1 cellular context compared by ENCODE assay signal in the genomic region with DNA sequence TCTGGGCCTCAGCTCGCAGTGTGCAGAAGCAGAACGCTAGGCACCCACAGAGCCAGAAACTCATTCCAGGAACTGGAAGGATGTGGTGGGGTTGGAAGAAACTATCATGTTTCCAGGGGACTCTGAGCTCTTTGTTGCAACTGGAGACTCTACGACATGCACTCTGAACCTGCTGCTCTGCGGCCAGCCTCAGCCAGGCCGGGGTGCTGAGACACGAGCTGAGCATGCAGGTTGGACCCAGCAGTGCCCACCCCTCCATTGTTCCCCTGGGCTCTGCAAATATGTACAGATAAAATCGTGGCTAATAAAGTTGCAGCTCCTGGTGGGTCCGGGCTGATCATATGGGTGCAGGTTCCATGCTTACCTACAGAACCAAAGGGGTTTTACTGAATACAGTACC.
TF ChIP-seq lines count a peak whose summit lies in the region.

No MANE protein-coding gene starts in this region.

TF ChIP-seq in HepG2, 621 proteins besides CTCF, POLR2A, EP300 and RAD21 (continued from another document):
- TF ChIP-seq, protein P1, sequence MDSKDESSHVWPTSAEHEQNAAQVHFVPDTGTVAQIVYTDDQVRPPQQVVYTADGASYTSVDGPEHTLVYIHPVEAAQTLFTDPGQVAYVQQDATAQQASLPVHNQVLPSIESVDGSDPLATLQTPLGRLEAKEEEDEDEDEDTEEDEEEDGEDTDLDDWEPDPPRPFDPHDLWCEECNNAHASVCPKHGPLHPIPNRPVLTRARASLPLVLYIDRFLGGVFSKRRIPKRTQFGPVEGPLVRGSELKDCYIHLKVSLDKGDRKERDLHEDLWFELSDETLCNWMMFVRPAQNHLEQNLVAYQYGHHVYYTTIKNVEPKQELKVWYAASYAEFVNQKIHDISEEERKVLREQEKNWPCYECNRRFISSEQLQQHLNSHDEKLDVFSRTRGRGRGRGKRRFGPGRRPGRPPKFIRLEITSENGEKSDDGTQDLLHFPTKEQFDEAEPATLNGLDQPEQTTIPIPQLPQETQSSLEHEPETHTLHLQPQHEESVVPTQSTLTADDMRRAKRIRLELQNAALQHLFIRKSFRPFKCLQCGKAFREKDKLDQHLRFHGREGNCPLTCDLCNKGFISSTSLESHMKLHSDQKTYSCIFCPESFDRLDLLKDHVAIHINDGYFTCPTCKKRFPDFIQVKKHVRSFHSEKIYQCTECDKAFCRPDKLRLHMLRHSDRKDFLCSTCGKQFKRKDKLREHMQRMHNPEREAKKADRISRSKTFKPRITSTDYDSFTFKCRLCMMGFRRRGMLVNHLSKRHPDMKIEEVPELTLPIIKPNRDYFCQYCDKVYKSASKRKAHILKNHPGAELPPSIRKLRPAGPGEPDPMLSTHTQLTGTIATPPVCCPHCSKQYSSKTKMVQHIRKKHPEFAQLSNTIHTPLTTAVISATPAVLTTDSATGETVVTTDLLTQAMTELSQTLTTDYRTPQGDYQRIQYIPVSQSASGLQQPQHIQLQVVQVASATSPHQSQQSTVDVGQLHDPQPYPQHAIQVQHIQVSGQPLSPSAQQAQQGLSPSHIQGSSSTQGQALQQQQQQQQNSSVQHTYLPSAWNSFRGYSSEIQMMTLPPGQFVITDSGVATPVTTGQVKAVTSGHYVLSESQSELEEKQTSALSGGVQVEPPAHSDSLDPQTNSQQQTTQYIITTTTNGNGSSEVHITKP (CRISPR knock-in tag; IDR thresholded peaks at IDR 0.05; ENCODE audit: low read depth) = peak; percentile 79; the same call in 1 of the 2 replicates
- TF ChIP-seq ZNF788 (CRISPR knock-in tag; IDR thresholded peaks at IDR 0.05; ENCODE audit: borderline replicate concordance) (peak; percentile 44; the same call in 1 of the 2 replicates), YY1 (IDR thresholded peaks at IDR 0.05; ENCODE audit: insufficient read depth, insufficient replicate concordance, low read depth, low read length) (peak; percentile 23), ZNF17 (CRISPR knock-in tag; IDR thresholded peaks at IDR 0.05) (no peak), RXRA (CRISPR knock-in tag; IDR thresholded peaks at IDR 0.05) (0 out of 2 replicates have a peak, but pooled peaks have one; percentile 23), HHEX (CRISPR knock-in tag; IDR thresholded peaks at IDR 0.05) (no peak), TEAD2 (CRISPR knock-in tag; IDR thresholded peaks at IDR 0.05) (no peak), SP5 (CRISPR knock-in tag; IDR thresholded peaks at IDR 0.05; ENCODE audit: borderline replicate concordance, low read depth) (peak; percentile 41; the same call in 1 of the 2 replicates), ZKSCAN1 (IDR thresholded peaks at IDR 0.05; ENCODE audit: low read length) (no peak), EHMT2 (IDR thresholded peaks at IDR 0.05; ENCODE audit: borderline replicate concordance, low read depth, low read length) (no peak), SOX13 (IDR thresholded peaks at IDR 0.05) (0 out of 2 replicates have a peak, but pooled peaks have one; percentile 40), SOX13 (CRISPR knock-in tag; conservative IDR thresholded peaks at IDR 0.05 in 1 of 2, IDR thresholded peaks at IDR 0.05 in 1 of 2) (peak in 1 of 2 experiments; percentile 83; a peak in 2 of 4 replicates), NFKBIZ (CRISPR knock-in tag; IDR thresholded peaks at IDR 0.05) (no peak), ZMYM4 (CRISPR knock-in tag; IDR thresholded peaks at IDR 0.05) (0 out of 2 replicates have a peak, but pooled peaks have one; percentile 40), TBX2 (CRISPR knock-in tag; IDR thresholded peaks at IDR 0.05; ENCODE audit: borderline replicate concordance) (peak; percentile 43; the same call in 1 of the 2 replicates), MAZ (IDR thresholded peaks at IDR 0.05; ENCODE audit: borderline replicate concordance, low read depth, low read length) (no peak), MAZ (CRISPR knock-in tag; IDR thresholded peaks at IDR 0.05; ENCODE audit: low read depth) (0 out of 2 replicates have a peak, but pooled peaks have one; percentile 30), ATF7 (IDR thresholded peaks at IDR 0.05) (no peak), ATF7 (CRISPR knock-in tag; IDR thresholded peaks at IDR 0.05) (0 out of 2 replicates have a peak, but pooled peaks have one; percentile 31)
- TF ChIP-seq, protein P2, sequence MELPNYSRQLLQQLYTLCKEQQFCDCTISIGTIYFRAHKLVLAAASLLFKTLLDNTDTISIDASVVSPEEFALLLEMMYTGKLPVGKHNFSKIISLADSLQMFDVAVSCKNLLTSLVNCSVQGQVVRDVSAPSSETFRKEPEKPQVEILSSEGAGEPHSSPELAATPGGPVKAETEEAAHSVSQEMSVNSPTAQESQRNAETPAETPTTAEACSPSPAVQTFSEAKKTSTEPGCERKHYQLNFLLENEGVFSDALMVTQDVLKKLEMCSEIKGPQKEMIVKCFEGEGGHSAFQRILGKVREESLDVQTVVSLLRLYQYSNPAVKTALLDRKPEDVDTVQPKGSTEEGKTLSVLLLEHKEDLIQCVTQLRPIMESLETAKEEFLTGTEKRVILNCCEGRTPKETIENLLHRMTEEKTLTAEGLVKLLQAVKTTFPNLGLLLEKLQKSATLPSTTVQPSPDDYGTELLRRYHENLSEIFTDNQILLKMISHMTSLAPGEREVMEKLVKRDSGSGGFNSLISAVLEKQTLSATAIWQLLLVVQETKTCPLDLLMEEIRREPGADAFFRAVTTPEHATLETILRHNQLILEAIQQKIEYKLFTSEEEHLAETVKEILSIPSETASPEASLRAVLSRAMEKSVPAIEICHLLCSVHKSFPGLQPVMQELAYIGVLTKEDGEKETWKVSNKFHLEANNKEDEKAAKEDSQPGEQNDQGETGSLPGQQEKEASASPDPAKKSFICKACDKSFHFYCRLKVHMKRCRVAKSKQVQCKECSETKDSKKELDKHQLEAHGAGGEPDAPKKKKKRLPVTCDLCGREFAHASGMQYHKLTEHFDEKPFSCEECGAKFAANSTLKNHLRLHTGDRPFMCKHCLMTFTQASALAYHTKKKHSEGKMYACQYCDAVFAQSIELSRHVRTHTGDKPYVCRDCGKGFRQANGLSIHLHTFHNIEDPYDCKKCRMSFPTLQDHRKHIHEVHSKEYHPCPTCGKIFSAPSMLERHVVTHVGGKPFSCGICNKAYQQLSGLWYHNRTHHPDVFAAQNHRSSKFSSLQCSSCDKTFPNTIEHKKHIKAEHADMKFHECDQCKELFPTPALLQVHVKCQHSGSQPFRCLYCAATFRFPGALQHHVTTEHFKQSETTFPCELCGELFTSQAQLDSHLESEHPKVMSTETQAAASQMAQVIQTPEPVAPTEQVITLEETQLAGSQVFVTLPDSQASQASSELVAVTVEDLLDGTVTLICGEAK (IDR thresholded peaks at IDR 0.05) = peak; percentile 37
- TF ChIP-seq, protein P2 (CRISPR knock-in tag; IDR thresholded peaks at IDR 0.05) = peak; percentile 98
